33 cellular contexts compared by ENCODE assay signal in genomic region chr11:45565589-45565988, GRCh38.
DNase-seq lines count a peak whose midpoint lies in the region; ATAC-seq, FAIRE-seq and TF ChIP-seq lines count a peak whose summit lies in the region.
"Had no signal": no experiment of that assay in that cellular context is flagged by ENCODE, and none has a peak within 500 bp of the region (broad histone marks: within the 10 kb centered on the region; RNA-seq: fewer than 3 reads in every experiment).

No MANE protein-coding gene starts in this region.

- no peak overlapping the region for H3K4me2 ChIP-seq in K562 (ENCODE audit: insufficient read depth, low read length)
- H3K4me2 ChIP-seq: A549; BLaER1; BLaER1 treated with 17β-estradiol and CSF1 and Interleukin-3, amounts not matched to agents 10 nM and 100 nM had no signal

- H3K36me3 ChIP-seq in HEK293 (ENCODE audit: control insufficient read depth in 2 of 2, insufficient read depth in 1 of 2, low read length in 2 of 2), result no peaks in the 10 kb centered on the region
- no peaks in the 10 kb centered on the region for H3K36me3 ChIP-seq in WERI-Rb-1
- H3K36me3 ChIP-seq in K562 (ENCODE audit: control insufficient read depth, insufficient read depth, low read length), result no peaks in the 10 kb centered on the region
- no peaks in the 10 kb centered on the region for H3K36me3 ChIP-seq in right lobe of liver
- H3K36me3 ChIP-seq: BE2C; BLaER1; BLaER1 treated with 17β-estradiol and CSF1 and Interleukin-3, amounts not matched to agents 10 nM and 100 nM had no signal

- peaks cover 8% of the 10 kb centered on the region; the same call in 1 of the 2 replicates for H4K20me1 ChIP-seq in K562 (replicated peaks; ENCODE audit: control insufficient read depth, insufficient read depth, low read length)
- H4K20me1 ChIP-seq: BLaER1 had no signal

- POLR2A ChIA-PET in HEK293 (lab: Yijun Ruan, JAX), result no interaction called here
- POLR2A ChIA-PET in K562 (lab: Yijun Ruan, JAX), result no interaction called here

- DNase-seq in WERI-Rb-1, result no peak
- DNase-seq in K562 (ENCODE audit: extremely low read depth in 1 of 4, low spot score in 3 of 4), result no peak
- DNase-seq in NCI-H748 (lab: John Stamatoyannopoulos, UW; ENCODE audit: unreplicated experiment), result no peak
- no peak for DNase-seq in G401 (ENCODE audit: low spot score)
- no peak for DNase-seq in right lobe of liver
- DNase-seq: 8988T; ACHN; AML-193; BE2C; C1 segment of cervical spinal cord; Caco-2; Calu3; CD4-positive, alpha-beta memory T cell; CD4-positive, alpha-beta T cell; CD4-positive, CD25-positive, alpha-beta regulatory T cell; CD8-positive, alpha-beta memory T cell; CD8-positive, alpha-beta T cell; COR-L47; DMS 273 treated with DMSO at 0.1 percent for 48 hours; DMS153; DMS53; DMS79; DMS79 treated with DMSO at 0.1 percent for 48 hours; DND-41; EL had no signal

- H3K27ac ChIP-seq in HEK293 (ENCODE audit: extremely low read depth, low read depth, low read length), result no peak overlapping the region
- peak overlapping the region; percentile 70 for H3K27ac ChIP-seq in WERI-Rb-1
- no peak overlapping the region for H3K27ac ChIP-seq in K562 (ENCODE audit: extremely low read depth, low read depth, low read length)
- no peak overlapping the region for H3K27ac ChIP-seq in right lobe of liver
- H3K27ac ChIP-seq: 22Rv1; A549; BLaER1; BLaER1 treated with 17β-estradiol and CSF1 and Interleukin-3, amounts not matched to agents 10 nM and 100 nM; C4-2B had no signal

- H3K4me3 ChIP-seq in HEK293 (ENCODE audit: low read depth, low read length), result no peak overlapping the region
- H3K4me3 ChIP-seq in WERI-Rb-1 (ENCODE audit: low read depth, low read length), result no peak overlapping the region
- H3K4me3 ChIP-seq in K562, result no peak overlapping the region
- no peak overlapping the region for H3K4me3 ChIP-seq in right lobe of liver
- H3K4me3 ChIP-seq: A549; BLaER1; BLaER1 treated with 17β-estradiol and CSF1 and Interleukin-3, amounts not matched to agents 10 nM and 100 nM had no signal

- H2AFZ ChIP-seq in K562 (ENCODE audit: low read depth, low read length), result no peak overlapping the region

- in situ Hi-C loops in K562 (cut with MboI) (no loop called here), G401 (cut with HindIII; ENCODE audit: low sequenced_read_pairs) (no loop called here)

- no peaks in the 10 kb centered on the region for H3K4me1 ChIP-seq in HEK293 (ENCODE audit: control insufficient read depth, insufficient read depth, low read length)
- peaks cover 0 to 3% of the 10 kb centered on the region in 2 experiments; a peak in 1 of 5 replicates for H3K4me1 ChIP-seq in K562 (replicated peaks in 1 of 2; ENCODE audit: control insufficient read depth in 2 of 2, insufficient read depth in 2 of 2, low read length in 2 of 2)
- no peaks in the 10 kb centered on the region for H3K4me1 ChIP-seq in right lobe of liver
- H3K4me1 ChIP-seq: A549, BLaER1, Caco-2 had no signal

- H3K79me2 ChIP-seq in K562 (ENCODE audit: control insufficient read depth, insufficient read depth, low read length), result no peaks in the 10 kb centered on the region

- FAIRE-seq in K562 (lab: Jason Lieb, UNC), result no peak
- FAIRE-seq: A204.1, A549, D721Med had no signal

- TF ChIP-seq RAD21 in K562 (CRISPR knock-in tag; conservative IDR thresholded peaks at IDR 0.05 in 1 of 2, IDR thresholded peaks at IDR 0.05 in 1 of 2), result no peak

- no TSS peak for BruUV-seq in K562 (replicated peaks; lab: Mats Ljungman, UMichigan)

- no peaks in the 10 kb centered on the region for H3K9me1 ChIP-seq in K562 (ENCODE audit: control insufficient read depth, insufficient read depth, low read length)

- H3K27me3 ChIP-seq in WERI-Rb-1 (ENCODE audit: insufficient read depth, low read depth, severe bottlenecking), result no peaks in the 10 kb centered on the region
- peaks cover 0 to 18% of the 10 kb centered on the region in 2 experiments; a peak in 2 of 5 replicates for H3K27me3 ChIP-seq in K562 (ENCODE audit: control insufficient read depth in 2 of 2, insufficient read depth in 2 of 2, low read length in 2 of 2)
- no peaks in the 10 kb centered on the region for H3K27me3 ChIP-seq in right lobe of liver
- H3K27me3 ChIP-seq: BE2C; BLaER1; BLaER1 treated with 17β-estradiol and CSF1 and Interleukin-3, amounts not matched to agents 10 nM and 100 nM had no signal

- H3K9me3 ChIP-seq in HEK293 (ENCODE audit: control insufficient read depth, insufficient read depth, low read depth, low read length) (no peaks in the 10 kb centered on the region), WERI-Rb-1 (ENCODE audit: severe bottlenecking) (no peaks in the 10 kb centered on the region), K562 (replicated peaks; ENCODE audit: control insufficient read depth, insufficient read depth, low read depth, low read length) (no peaks in the 10 kb centered on the region), right lobe of liver (no peaks in the 10 kb centered on the region)
- H3K9me3 ChIP-seq: A549; BE2C; BLaER1; BLaER1 treated with 17β-estradiol and CSF1 and Interleukin-3, amounts not matched to agents 10 nM and 100 nM; Caco-2 had no signal

- H3K9ac ChIP-seq in K562 (ENCODE audit: insufficient read depth in 1 of 2, low read depth in 2 of 2, low read length in 2 of 2), result no peak overlapping the region
- H3K9ac ChIP-seq: BLaER1; BLaER1 treated with 17β-estradiol and CSF1 and Interleukin-3, amounts not matched to agents 10 nM and 100 nM had no signal

- ATAC-seq in K562 (no peak), right lobe of liver (no peak)
- ATAC-seq: A549; CD8-positive, alpha-beta T cell had no signal

- TF ChIP-seq POLR2A in K562 (conservative IDR thresholded peaks at IDR 0.05), result no peak
- TF ChIP-seq POLR2A in right lobe of liver (IDR thresholded peaks at IDR 0.05), result no peak

- intact Hi-C loops in K562 (cut with micrococcal nuclease) (no loop called here), right lobe of liver (cut with DNase I) (loop anchor here in 1 of 2 donors (10.0 kb wide), 1 partner anchor 61 kb away; no protein-coding TSS in a partner anchor)

- no peak for TF ChIP-seq CTCF in HEK293 (tag by site-specific recombination; IDR thresholded peaks at IDR 0.05)
- TF ChIP-seq CTCF in WERI-Rb-1 (IDR thresholded peaks at IDR 0.05; ENCODE audit: low read depth, low read length), result no peak
- no peak for TF ChIP-seq CTCF in K562 (IDR thresholded peaks at IDR 0.05 in 2 of 3, conservative IDR thresholded peaks at IDR 0.05 in 1 of 3; ENCODE audit: insufficient read depth in 2 of 3, low read depth in 1 of 3, low read length in 3 of 3)
- no peak for TF ChIP-seq CTCF in right lobe of liver (IDR thresholded peaks at IDR 0.05)

- CTCF ChIA-PET in HEK293 (lab: Yijun Ruan, JAX) (no interaction called here), K562 (lab: Yijun Ruan, JAX; ENCODE audit: low intra/inter-chr PET ratio) (no interaction called here)

- whole genome bisulfite sequencing in K562 (ENCODE audit: insufficient coverage, low coverage, missing lambda C conversion rate), result 0% methylated on average over 1 of the region's 1 CpG
- 50% methylated on average over 1 of the region's 1 CpG for WGBS in right lobe of liver (ENCODE audit: insufficient coverage, low coverage, low lambda C conversion rate, missing lambda C conversion rate)

- no peak for TF ChIP-seq EP300 in K562 (IDR thresholded peaks at IDR 0.05; ENCODE audit: low read length)

TF ChIP-seq in HEK293, 187 proteins besides CTCF, POLR2A, EP300 and RAD21 (continues in another document):
- no peak for TF ChIP-seq ZNF112 (tag by site-specific recombination; IDR thresholded peaks at IDR 0.05)

TF ChIP-seq in K562, 482 proteins besides CTCF, POLR2A, EP300 and RAD21:
- TF ChIP-seq TOE1 (IDR thresholded peaks at IDR 0.05; ENCODE audit: borderline replicate concordance) (no peak), TOE1 (CRISPR knock-in tag; IDR thresholded peaks at IDR 0.05; ENCODE audit: borderline replicate concordance, low read depth) (no peak), ZNF282 (CRISPR knock-in tag; IDR thresholded peaks at IDR 0.05) (no peak), CAMTA2 (CRISPR knock-in tag; conservative IDR thresholded peaks at IDR 0.05) (no peak), CEBPB (tag; IDR thresholded peaks at IDR 0.05) (no peak), ZNF239 (CRISPR knock-in tag; IDR thresholded peaks at IDR 0.05) (peak; percentile 96), ZC3H8 (IDR thresholded peaks at IDR 0.05) (no peak), RBM25 (IDR thresholded peaks at IDR 0.05; ENCODE audit: low read depth, low read length, severe bottlenecking) (peak; percentile 57)

Comparison
In these comparisons a context has a peak if more than half of its experiments do, and no peak if none do; other contexts are left out.
1. Of the 44 proteins assayed by ChIP-seq in both K562 and HEK293: peak only in K562: none; only in HEK293: none; in both: ZNF239; in neither: 43.